Comparison of ENCODE assay signal across 8 cellular contexts in the genomic region with DNA sequence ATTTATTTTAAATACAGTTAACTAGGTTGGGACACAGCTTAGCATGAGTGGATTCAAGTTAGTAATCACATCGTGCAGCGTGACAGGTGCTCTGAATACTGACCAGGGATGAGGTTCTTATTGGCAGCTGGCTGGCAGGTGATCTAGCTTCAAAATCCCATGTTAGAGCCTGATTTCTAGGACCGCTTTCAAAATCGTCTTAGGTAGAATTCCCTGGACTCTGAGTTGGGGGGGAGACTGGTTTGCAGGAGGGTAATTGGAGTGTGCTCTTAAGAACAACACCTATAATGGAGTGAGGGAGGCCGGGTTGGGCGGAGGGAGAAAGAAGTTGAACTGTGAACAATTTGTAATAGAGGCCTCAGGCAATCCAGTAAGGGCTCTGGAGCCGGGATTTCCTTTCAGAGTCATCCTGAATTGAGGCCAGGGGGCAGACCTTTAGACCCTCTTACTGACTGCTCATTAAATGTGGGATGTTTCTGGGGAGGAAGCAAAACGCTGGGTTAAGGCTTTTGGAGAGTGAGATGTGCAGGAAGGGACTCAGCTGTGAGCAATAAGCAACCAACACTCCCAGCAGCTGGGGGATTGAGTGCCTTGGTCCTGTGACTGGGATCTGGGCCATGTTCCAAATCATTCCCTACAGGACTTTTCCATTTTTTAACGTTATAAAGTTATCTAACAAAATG. TPM values are rescaled to one million over a fixed set of nuclear protein-coding genes. Genes with fewer than 3 reads are reported as not detected.
DNase-seq lines count a peak whose midpoint lies in the region; ATAC-seq, FAIRE-seq and TF ChIP-seq lines count a peak whose summit lies in the region.

No MANE protein-coding gene starts in this region.

- peaks cover 39% of the 10 kb centered on the region for H3K36me3 Mint-ChIP-seq in activated T-cell treated with anti-CD3 and anti-CD28 coated beads, Interleukin-2, amount 50 U/mL, for 24 hours (ENCODE audit: low read depth)
- peaks cover 20% of the 10 kb centered on the region for H3K36me3 Mint-ChIP-seq in WTC11

- FAIRE-seq in GM12891 (lab: Jason Lieb, UNC): no peak

- no peak for TF ChIP-seq POLR2A in GM12891 (IDR thresholded peaks at IDR 0.05; ENCODE audit: low read depth, low read length)

- POLR2A ChIA-PET in WTC11 (lab: Charles Lee): interaction anchor here (0.7 to 1.8 kb wide), 4 partner anchors 13 to 492 kb away, joined by 3 to 14 read pairs (median 4); a partner anchor contains a TSS

- no peak for ATAC-seq in WTC11
- no peak for ATAC-seq in thoracic aorta (ENCODE audit: insufficient number of reproducible peaks, low FRiP score, low read depth)

- H3K27ac Mint-ChIP-seq in activated T-cell treated with anti-CD3 and anti-CD28 coated beads, Interleukin-2, amount 50 U/mL, for 24 hours: peak overlapping the region; percentile 96
- peak overlapping the region; percentile 47; the same call in 1 of the 2 replicates for H3K27ac Mint-ChIP-seq in WTC11

- peaks cover 24% of the 10 kb centered on the region for H3K4me1 Mint-ChIP-seq in activated T-cell treated with anti-CD3 and anti-CD28 coated beads, Interleukin-2, amount 50 U/mL, for 24 hours (ENCODE audit: low read depth)
- peaks cover 20% of the 10 kb centered on the region for H3K4me1 Mint-ChIP-seq in WTC11

- DNase-seq in activated T-cell treated with anti-CD3 and anti-CD28 coated beads, Interleukin-2, amount 50 U/mL, for 24 hours: no peak
- no peak for DNase-seq in activated T-cell treated with anti-CD3 and anti-CD28 coated beads, Interleukin-2, amount 50 U/mL, for 48 hours
- DNase-seq in WTC11 (ENCODE audit: low spot score) (no peak), thoracic aorta (ENCODE audit: low spot score) (no peak), GM12891 (ENCODE audit: insufficient read length, low spot score) (no peak), germinal center (ENCODE audit: low spot score) (no peak), superior temporal gyrus (ENCODE audit: extremely low spot score) (no peak)

- H3K27me3 Mint-ChIP-seq in activated T-cell treated with anti-CD3 and anti-CD28 coated beads, Interleukin-2, amount 50 U/mL, for 24 hours: no peaks in the 10 kb centered on the region
- H3K27me3 Mint-ChIP-seq in WTC11 (ENCODE audit: low read depth): no peaks in the 10 kb centered on the region; the same call in 1 of the 2 replicates

- no peak overlapping the region for H3K27ac ChIP-seq in iPS-20b (ENCODE audit: low read length)
- peak overlapping the region; percentile 84 to 93 for H3K27ac ChIP-seq in thoracic aorta

- H3K27me3 ChIP-seq in iPS-20b (ENCODE audit: insufficient read depth, low read length): no peaks in the 10 kb centered on the region
- H3K27me3 ChIP-seq in thoracic aorta (replicated peaks; ENCODE audit: insufficient read depth): no peaks in the 10 kb centered on the region

- peak overlapping the region; percentile 98; the same call in 1 of the 2 replicates for H3K9ac ChIP-seq in iPS-20b (ENCODE audit: low read depth, low read length)

- H3K36me3 ChIP-seq in iPS-20b (ENCODE audit: insufficient read depth, low read depth, low read length) (peaks cover 26% of the 10 kb centered on the region), thoracic aorta (peaks cover 3% of the 10 kb centered on the region)

- H3K9me3 ChIP-seq in iPS-20b (ENCODE audit: insufficient read depth, low read depth, low read length) (no peaks in the 10 kb centered on the region), thoracic aorta (no peaks in the 10 kb centered on the region)

- no peaks in the 10 kb centered on the region; the same call in 1 of the 2 replicates for H3K4me1 ChIP-seq in iPS-20b (ENCODE audit: insufficient read depth, low read length)
- H3K4me1 ChIP-seq in thoracic aorta (ENCODE audit: control insufficient read depth in 1 of 2, low read depth in 2 of 2): peaks cover 0 to 10% of the 10 kb centered on the region in 2 donors

- H3K4me3 ChIP-seq in iPS-20b (ENCODE audit: low read length) (peak overlapping the region; percentile 97; the same call in 1 of the 2 replicates), thoracic aorta (peak overlapping the region; percentile 81)

- CTCF ChIA-PET in WTC11 (lab: Charles Lee): interaction anchor here (0.6 to 4.2 kb wide), 21 partner anchors 11 to 1266 kb away, joined by 3 to 62 read pairs (median 6); a partner anchor contains a TSS

- peak overlapping the region; percentile 94 for H3K4me3 Mint-ChIP-seq in activated T-cell treated with anti-CD3 and anti-CD28 coated beads, Interleukin-2, amount 50 U/mL, for 24 hours
- H3K4me3 Mint-ChIP-seq in WTC11: peak overlapping the region; percentile 89

- no peaks in the 10 kb centered on the region for H3K9me3 Mint-ChIP-seq in activated T-cell treated with anti-CD3 and anti-CD28 coated beads, Interleukin-2, amount 50 U/mL, for 24 hours
- H3K9me3 Mint-ChIP-seq in WTC11: no peaks in the 10 kb centered on the region

- TF ChIP-seq CTCF in WTC11 (IDR thresholded peaks at IDR 0.05): no peak
- TF ChIP-seq CTCF in thoracic aorta (IDR thresholded peaks at IDR 0.05): no peak

TF ChIP-seq in WTC11, 78 proteins besides CTCF, POLR2A, EP300 and RAD21 (continues in another document):
- TF ChIP-seq, protein P1, sequence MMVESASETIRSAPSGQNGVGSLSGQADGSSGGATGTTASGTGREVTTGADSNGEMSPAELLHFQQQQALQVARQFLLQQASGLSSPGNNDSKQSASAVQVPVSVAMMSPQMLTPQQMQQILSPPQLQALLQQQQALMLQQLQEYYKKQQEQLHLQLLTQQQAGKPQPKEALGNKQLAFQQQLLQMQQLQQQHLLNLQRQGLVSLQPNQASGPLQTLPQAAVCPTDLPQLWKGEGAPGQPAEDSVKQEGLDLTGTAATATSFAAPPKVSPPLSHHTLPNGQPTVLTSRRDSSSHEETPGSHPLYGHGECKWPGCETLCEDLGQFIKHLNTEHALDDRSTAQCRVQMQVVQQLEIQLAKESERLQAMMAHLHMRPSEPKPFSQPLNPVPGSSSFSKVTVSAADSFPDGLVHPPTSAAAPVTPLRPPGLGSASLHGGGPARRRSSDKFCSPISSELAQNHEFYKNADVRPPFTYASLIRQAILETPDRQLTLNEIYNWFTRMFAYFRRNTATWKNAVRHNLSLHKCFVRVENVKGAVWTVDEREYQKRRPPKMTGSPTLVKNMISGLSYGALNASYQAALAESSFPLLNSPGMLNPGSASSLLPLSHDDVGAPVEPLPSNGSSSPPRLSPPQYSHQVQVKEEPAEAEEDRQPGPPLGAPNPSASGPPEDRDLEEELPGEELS (CRISPR knock-in tag; IDR thresholded peaks at IDR 0.05): no peak
- TF ChIP-seq ZNF263 (CRISPR knock-in tag; IDR thresholded peaks at IDR 0.05; ENCODE audit: low read depth) (no peak), CBFB (CRISPR knock-in tag; IDR thresholded peaks at IDR 0.05; ENCODE audit: low read depth) (no peak), ZNF232 (CRISPR knock-in tag; IDR thresholded peaks at IDR 0.05) (no peak)
- TF ChIP-seq, protein P2, sequence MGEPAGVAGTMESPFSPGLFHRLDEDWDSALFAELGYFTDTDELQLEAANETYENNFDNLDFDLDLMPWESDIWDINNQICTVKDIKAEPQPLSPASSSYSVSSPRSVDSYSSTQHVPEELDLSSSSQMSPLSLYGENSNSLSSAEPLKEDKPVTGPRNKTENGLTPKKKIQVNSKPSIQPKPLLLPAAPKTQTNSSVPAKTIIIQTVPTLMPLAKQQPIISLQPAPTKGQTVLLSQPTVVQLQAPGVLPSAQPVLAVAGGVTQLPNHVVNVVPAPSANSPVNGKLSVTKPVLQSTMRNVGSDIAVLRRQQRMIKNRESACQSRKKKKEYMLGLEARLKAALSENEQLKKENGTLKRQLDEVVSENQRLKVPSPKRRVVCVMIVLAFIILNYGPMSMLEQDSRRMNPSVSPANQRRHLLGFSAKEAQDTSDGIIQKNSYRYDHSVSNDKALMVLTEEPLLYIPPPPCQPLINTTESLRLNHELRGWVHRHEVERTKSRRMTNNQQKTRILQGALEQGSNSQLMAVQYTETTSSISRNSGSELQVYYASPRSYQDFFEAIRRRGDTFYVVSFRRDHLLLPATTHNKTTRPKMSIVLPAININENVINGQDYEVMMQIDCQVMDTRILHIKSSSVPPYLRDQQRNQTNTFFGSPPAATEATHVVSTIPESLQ (CRISPR knock-in tag; IDR thresholded peaks at IDR 0.05): no peak

TF ChIP-seq in GM12891, 5 proteins besides CTCF, POLR2A, EP300 and RAD21:
- no peak for TF ChIP-seq SPI1 (IDR thresholded peaks at IDR 0.05; ENCODE audit: low read depth, low read length)
- TF ChIP-seq POLR2AphosphoS5 (IDR thresholded peaks at IDR 0.05; ENCODE audit: low read depth, low read length): no peak
- no peak for TF ChIP-seq POU2F2 (IDR thresholded peaks at IDR 0.05; ENCODE audit: low read depth, low read length)

RNA-seq across cellular contexts. Expression of a gene that starts 0.9 kb away (rescaled TPM):
- total RNA-seq in WTC11 (2021): 36.6 to 41.4 TPM (median 38.6 TPM) in 3 replicates
- total RNA-seq in thoracic aorta: 10 to 100 TPM; 14.2 to 16.2 TPM
- polyA plus RNA-seq in GM12891 (2012; ENCODE audit: low read depth, missing spikeins): 14.6 TPM
